In the genomic region with DNA sequence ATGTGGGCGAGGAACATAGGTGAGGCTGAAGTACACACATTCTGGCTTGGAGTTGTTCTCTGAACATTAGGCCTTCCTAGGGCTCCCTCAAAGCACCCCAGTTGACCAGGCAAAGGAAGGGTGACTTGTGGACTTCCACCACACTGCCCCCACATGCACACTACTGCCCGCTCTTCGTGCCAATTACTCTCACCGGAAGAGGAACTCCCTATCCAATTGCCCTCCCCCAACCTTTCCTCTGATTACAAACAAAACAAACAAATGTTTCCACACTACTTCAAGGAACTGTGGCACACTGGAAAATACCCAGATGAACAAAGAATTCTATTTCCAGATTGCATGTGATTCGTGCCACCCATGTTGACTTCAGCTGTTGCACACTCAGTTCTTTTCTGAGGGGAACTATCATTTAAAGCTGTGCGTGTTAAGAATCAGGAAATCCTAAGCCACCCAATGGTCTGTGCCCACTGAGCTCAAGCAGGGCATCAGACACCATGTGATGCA, we compare ENCODE assay signal across 20 cellular contexts.
DNase-seq lines count a peak whose midpoint lies in the region; ATAC-seq and TF ChIP-seq lines count a peak whose summit lies in the region.
"Had no signal": no experiment of that assay in that cellular context is flagged by ENCODE, and none has a peak within 500 bp of the region (broad histone marks: within the 10 kb centered on the region; RNA-seq: fewer than 3 reads in every experiment).

No MANE protein-coding gene starts in this region.

- peaks cover 0 to 6% of the 10 kb centered on the region in 2 donors for H3K9me3 ChIP-seq in left lung
- no peaks in the 10 kb centered on the region for H3K9me3 ChIP-seq in psoas muscle
- H3K9me3 ChIP-seq in neural progenitor cell (ENCODE audit: low read depth), result no peaks in the 10 kb centered on the region
- H3K9me3 ChIP-seq: body of pancreas, vagina had no signal

- no peak overlapping the region for H3K9ac ChIP-seq in neural progenitor cell

- H3K27ac ChIP-seq in angular gyrus (ENCODE audit: low read depth, low read length) (peak overlapping the region; percentile 35), left lung (no peak overlapping the region), psoas muscle (no peak overlapping the region), neural progenitor cell (no peak overlapping the region)
- H3K27ac ChIP-seq: body of pancreas, C4-2B, vagina had no signal

- H3F3A ChIP-seq in neural progenitor cell (ENCODE audit: low read depth), result no peaks in the 10 kb centered on the region

- H3K4me3 ChIP-seq in left lung (no peak overlapping the region), psoas muscle (no peak overlapping the region), neural progenitor cell (no peak overlapping the region)
- H3K4me3 ChIP-seq: body of pancreas, coronary artery, vagina had no signal

- no peaks in the 10 kb centered on the region for H3K79me2 ChIP-seq in neural progenitor cell (ENCODE audit: low read depth)

- peak overlapping the region in 5 of 7 donors; percentile 6 to 44 (median 15) for H3K27ac Mint-ChIP-seq in CD14-positive monocyte
- H3K27ac Mint-ChIP-seq in neural progenitor cell, result no peak overlapping the region
- H3K27ac Mint-ChIP-seq: activated naive CD8-positive, alpha-beta T cell treated with anti-CD3 and anti-CD28 coated beads for 36 hours had no signal

- no peak overlapping the region for H3K4me2 ChIP-seq in neural progenitor cell

- TF ChIP-seq CTCF in CD14-positive monocyte (IDR thresholded peaks at IDR 0.05), result no peak
- TF ChIP-seq CTCF in left lung (IDR thresholded peaks at IDR 0.05), result no peak
- TF ChIP-seq CTCF in psoas muscle (IDR thresholded peaks at IDR 0.05), result no peak
- no peak for TF ChIP-seq CTCF in neural progenitor cell (IDR thresholded peaks at IDR 0.05)

- H4K20me1 ChIP-seq in neural progenitor cell (ENCODE audit: low read depth), result no peaks in the 10 kb centered on the region

- WGBS in psoas muscle, 3 donors, result 71 to 77% (median 73%) methylated on average over 6 of the region's 6 CpGs

- H3K4me1 ChIP-seq in left lung (no peaks in the 10 kb centered on the region), psoas muscle (no peaks in the 10 kb centered on the region), neural progenitor cell (no peaks in the 10 kb centered on the region)
- H3K4me1 ChIP-seq: body of pancreas, vagina had no signal

- H3K27me3 ChIP-seq in left lung (no peaks in the 10 kb centered on the region), psoas muscle (ENCODE audit: insufficient read depth in 3 of 3, low read length in 2 of 3) (no peaks in the 10 kb centered on the region), neural progenitor cell (no peaks in the 10 kb centered on the region)
- H3K27me3 ChIP-seq: body of pancreas, vagina had no signal

- peaks cover 0 to 15% of the 10 kb centered on the region in 2 donors for H3K36me3 ChIP-seq in left lung
- peaks cover 0 to 7% of the 10 kb centered on the region in 2 donors for H3K36me3 ChIP-seq in psoas muscle (ENCODE audit: insufficient read depth in 1 of 2, low read depth in 1 of 2)
- H3K36me3 ChIP-seq in neural progenitor cell, result no peaks in the 10 kb centered on the region

- no peak for DNase-seq in CD14-positive monocyte (ENCODE audit: low spot score)
- peak in 1 of 2 donors; percentile 51 for DNase-seq in left lung
- DNase-seq in psoas muscle, result no peak
- DNase-seq in stimulated activated naive CD8-positive, alpha-beta T cell treated with anti-CD3 and anti-CD28 coated beads, Interleukin-15, Interleukin-2, amounts not matched to agents 100 U/mL and 50 U/mL, for 24 hours, result no peak
- no peak for DNase-seq in neural progenitor cell (ENCODE audit: low spot score)
- no peak for DNase-seq in DMS53 treated with DMSO at 0.1 percent for 48 hours (lab: John Stamatoyannopoulos, UW; ENCODE audit: unreplicated experiment)
- DNase-seq: activated CD4-positive, alpha-beta T cell treated with anti-CD3 and anti-CD28 coated beads for 48 hours; activated naive CD8-positive, alpha-beta T cell treated with anti-CD3 and anti-CD28 coated beads for 36 hours; foreskin fibroblast; NCI-H510A treated with DMSO at 0.1 percent for 48 hours; RPMI8226; stimulated activated CD4-positive, alpha-beta T cell treated with anti-CD3 and anti-CD28 coated beads, Interleukin-4, amount 100 ng/mL, for 4 hours had no signal

- H3K9me3 Mint-ChIP-seq in CD14-positive monocyte, result peaks cover 0 to 4% (median 0%) of the 10 kb centered on the region in 7 donors
- no peaks in the 10 kb centered on the region for H3K9me3 Mint-ChIP-seq in neural progenitor cell
- H3K9me3 Mint-ChIP-seq: neural crest cell had no signal

- H3K36me3 Mint-ChIP-seq in CD14-positive monocyte (peaks cover 12 to 22% of the 10 kb centered on the region in 2 donors), neural progenitor cell (no peaks in the 10 kb centered on the region)

- intact Hi-C loops in CD14-positive monocyte (cut with micrococcal nuclease) (no loop called here), left lung (cut with DNase I) (no loop called here), psoas muscle (cut with DNase I) (no loop called here)

- H2AFZ ChIP-seq in neural progenitor cell (replicated peaks), result no peak overlapping the region

- H3K4me1 Mint-ChIP-seq in CD14-positive monocyte (peaks cover 15% of the 10 kb centered on the region), neural progenitor cell (peaks cover 18% of the 10 kb centered on the region)
- H3K4me1 Mint-ChIP-seq: activated naive CD8-positive, alpha-beta T cell treated with anti-CD3 and anti-CD28 coated beads for 36 hours had no signal

- ATAC-seq in left lung (peak; percentile 79), psoas muscle (peak in 3 of 4 donors; percentile 27 to 34 (median 33)), HG03139 (IDR thresholded peaks at IDR 0.05; ENCODE audit: unreplicated experiment) (no peak)
- ATAC-seq in stimulated activated naive CD8-positive, alpha-beta T cell treated with anti-CD3 and anti-CD28 coated beads, Interleukin-15, Interleukin-2, amounts not matched to agents 100 U/mL and 50 U/mL, for 24 hours, result no peak
- ATAC-seq: body of pancreas, HCT116 had no signal

- H3K4me3 Mint-ChIP-seq in CD14-positive monocyte (no peak overlapping the region), neural progenitor cell (no peak overlapping the region)
- H3K4me3 Mint-ChIP-seq: activated naive CD8-positive, alpha-beta T cell treated with anti-CD3 and anti-CD28 coated beads for 36 hours; neural crest cell had no signal

- H3K27me3 Mint-ChIP-seq in CD14-positive monocyte (ENCODE audit: low read depth in 3 of 3), result peaks cover 1 to 2% (median 2%) of the 10 kb centered on the region in 3 donors
- no peaks in the 10 kb centered on the region for H3K27me3 Mint-ChIP-seq in neural progenitor cell (ENCODE audit: insufficient read depth, low read depth)
- H3K27me3 Mint-ChIP-seq: activated naive CD8-positive, alpha-beta T cell treated with anti-CD3 and anti-CD28 coated beads for 36 hours had no signal

Comparison
In these comparisons a context has a peak if more than half of its experiments do, and no peak if none do; other contexts are left out.
1. ATAC-seq: peak in left lung (single experiment) and psoas muscle (3 of 4); none in stimulated activated naive CD8-positive, alpha-beta T cell treated with anti-CD3 and anti-CD28 coated beads, Interleukin-15, Interleukin-2, amounts not matched to agents 100 U/mL and 50 U/mL, for 24 hours (single experiment) and HG03139 (single experiment).